In the genomic region with DNA sequence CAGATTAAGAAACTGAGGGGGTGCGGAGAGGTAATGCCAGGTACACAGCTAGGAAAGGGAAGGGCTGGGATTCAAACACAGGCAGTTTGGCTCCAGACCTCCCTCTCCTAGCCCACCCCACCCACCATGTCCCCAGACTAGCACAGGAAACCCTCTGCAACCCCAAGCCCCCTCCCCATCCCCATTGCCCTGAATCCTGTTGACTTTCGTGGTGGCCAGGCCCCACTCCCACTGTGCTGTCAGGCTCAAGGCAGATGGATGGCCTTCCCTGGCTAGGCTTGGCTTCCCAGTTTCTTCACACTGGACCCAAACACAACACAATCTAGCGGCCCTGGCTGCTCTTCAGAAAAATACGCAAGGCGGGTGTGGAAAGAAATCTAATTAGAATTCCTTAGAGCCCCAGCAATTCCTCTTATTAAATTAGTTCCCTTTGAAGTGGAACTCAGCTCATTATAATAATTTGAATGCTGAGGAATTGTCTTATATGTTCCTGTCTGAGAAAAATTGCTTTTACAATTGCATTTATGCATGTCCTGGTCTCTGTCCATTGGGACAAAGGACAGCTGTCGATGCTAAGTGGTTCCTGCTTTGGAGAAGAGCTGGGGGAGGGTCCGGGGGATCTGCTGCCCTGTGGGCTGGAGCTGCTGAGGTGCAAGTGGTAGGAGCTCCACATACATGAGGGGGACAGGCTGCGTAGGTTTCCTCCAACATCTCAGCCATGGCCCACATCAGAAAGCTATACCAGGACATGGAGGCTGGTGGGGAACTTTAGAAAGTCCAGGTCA, we compare ENCODE assay signal across 22 cellular contexts.
"Had no signal": no experiment of that assay in that cellular context is flagged by ENCODE, and none has a peak within 500 bp of the region (broad histone marks: within the 10 kb centered on the region; RNA-seq: fewer than 3 reads in every experiment).

No MANE protein-coding gene starts in this region.

- H3K4me1 Mint-ChIP-seq: T-helper 17 cell had no signal

- H3K27ac Mint-ChIP-seq: activated CD4-positive, alpha-beta memory T cell treated with anti-CD3 and anti-CD28 coated beads for 36 hours; activated naive CD4-positive, alpha-beta T cell treated with anti-CD3 and anti-CD28 coated beads, Interleukin-2, amount 50 U/mL, for 72 hours; dendritic cell treated with granulocyte-macrophage colony-stimulating factor and Interleukin-4, amounts not matched to agents 40 ng/mL and 50 ng/mL, for 4 days; nephron progenitor cell; stimulated activated naive B cell treated with anti-CD40 and anti-IgM and Interleukin-4, amounts not matched to agents 10 μg/mL and 1 μg/mL and 100 μg/mL, for 72 hours; T-helper 17 cell had no signal

- H3K36me3 Mint-ChIP-seq: activated CD4-positive, alpha-beta memory T cell treated with anti-CD3 and anti-CD28 coated beads for 36 hours; activated naive CD4-positive, alpha-beta T cell treated with anti-CD3 and anti-CD28 coated beads, Interleukin-2, amount 50 U/mL, for 72 hours; brain; stimulated activated naive B cell treated with anti-CD40 and anti-IgM and Interleukin-4, amounts not matched to agents 10 μg/mL and 1 μg/mL and 100 μg/mL, for 72 hours had no signal

- H3K27me3 ChIP-seq: hepatocyte had no signal

- DNase-seq: activated CD4-positive, alpha-beta memory T cell treated with anti-CD3 and anti-CD28 coated beads for 36 hours; activated CD4-positive, alpha-beta T cell treated with anti-CD3 and anti-CD28 coated beads for 48 hours; activated gamma-delta T cell treated with Interleukin-2 at 50 U/mL for 16 hours; activated T-cell treated with anti-CD3 and anti-CD28 coated beads, Interleukin-2, amount 50 U/mL, for 1 hour; aorta; effector CD8-positive, alpha-beta T cell; foreskin keratinocyte; kidney glomerular epithelial cell; left ventricle myocardium inferior; mammary epithelial cell; nephron progenitor cell; sigmoid colon; stimulated activated CD4-positive, alpha-beta T cell treated with anti-CD3 and anti-CD28 coated beads, Interleukin-15, amount 100 ng/mL, for 24 hours; stimulated activated naive B cell treated with anti-CD40 and anti-IgM and Interleukin-4, amounts not matched to agents 10 μg/mL and 1 μg/mL and 100 μg/mL, for 72 hours; SW 1271; T-helper 17 cell; trophoblast cell had no signal

- ATAC-seq: activated naive CD4-positive, alpha-beta T cell treated with anti-CD3 and anti-CD28 coated beads, Interleukin-2, amount 50 U/mL, for 72 hours; foreskin keratinocyte; stimulated activated naive B cell treated with anti-CD40 and anti-IgM and Interleukin-4, amounts not matched to agents 10 μg/mL and 1 μg/mL and 100 μg/mL, for 72 hours; T-helper 17 cell had no signal

- H3K4me1 ChIP-seq: foreskin keratinocyte, left ventricle myocardium inferior, sigmoid colon had no signal

- H3K36me3 ChIP-seq: left ventricle myocardium inferior, sigmoid colon had no signal

- H3K27ac ChIP-seq: foreskin keratinocyte, hepatocyte, left ventricle myocardium inferior, sigmoid colon had no signal

- H3K4me3 Mint-ChIP-seq: activated CD4-positive, alpha-beta memory T cell treated with anti-CD3 and anti-CD28 coated beads for 36 hours; brain; dendritic cell treated with granulocyte-macrophage colony-stimulating factor and Interleukin-4, amounts not matched to agents 40 ng/mL and 50 ng/mL, for 4 days; nephron progenitor cell; stimulated activated naive B cell treated with anti-CD40 and anti-IgM and Interleukin-4, amounts not matched to agents 10 μg/mL and 1 μg/mL and 100 μg/mL, for 72 hours; T-helper 17 cell had no signal

- H3K4me3 ChIP-seq: hepatocyte, left ventricle myocardium inferior, sigmoid colon, smooth muscle cell had no signal

- H3K9me3 Mint-ChIP-seq: activated CD4-positive, alpha-beta memory T cell treated with anti-CD3 and anti-CD28 coated beads for 36 hours; activated naive CD4-positive, alpha-beta T cell treated with anti-CD3 and anti-CD28 coated beads, Interleukin-2, amount 50 U/mL, for 72 hours; dendritic cell treated with granulocyte-macrophage colony-stimulating factor and Interleukin-4, amounts not matched to agents 40 ng/mL and 50 ng/mL, for 4 days; nephron progenitor cell; stimulated activated naive B cell treated with anti-CD40 and anti-IgM and Interleukin-4, amounts not matched to agents 10 μg/mL and 1 μg/mL and 100 μg/mL, for 72 hours had no signal

- H3K9me3 ChIP-seq: left ventricle myocardium inferior, sigmoid colon had no signal
